In the genomic region with DNA sequence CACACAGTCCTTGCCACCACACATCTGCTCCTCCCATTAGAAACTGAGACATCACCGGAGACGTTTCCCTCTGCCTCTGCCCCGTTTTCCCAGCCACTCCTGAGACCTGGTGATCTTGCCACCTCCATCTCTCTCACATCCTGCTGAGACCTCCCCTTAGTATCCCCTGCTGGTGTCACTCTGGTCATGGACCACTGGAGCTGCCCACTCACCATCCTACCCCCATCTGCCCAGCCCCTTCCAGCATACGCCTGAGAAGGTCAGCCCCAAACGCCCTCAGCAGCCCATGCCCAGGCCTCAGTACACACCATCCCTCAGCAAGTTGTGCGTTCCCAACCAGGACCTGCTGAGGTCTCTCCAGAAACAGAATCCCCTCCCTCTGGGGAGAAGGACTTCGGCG, we compare ENCODE assay signal across 20 cellular contexts.
DNase-seq lines count a peak whose midpoint lies in the region; TF ChIP-seq lines count a peak whose summit lies in the region.
"Had no signal": no experiment of that assay in that cellular context is flagged by ENCODE, and none has a peak within 500 bp of the region (broad histone marks: within the 10 kb centered on the region; RNA-seq: fewer than 3 reads in every experiment).

No MANE protein-coding gene starts in this region.

- peaks cover under 1% of the 10 kb centered on the region; the same call in 1 of the 2 replicates for H3K4me1 ChIP-seq in Caco-2
- H3K4me1 ChIP-seq: HAP-1 had no signal

- H3K4me3 Mint-ChIP-seq in Caco-2 (ENCODE audit: unreplicated experiment) (no peak overlapping the region), chondrocyte (ENCODE audit: unreplicated experiment) (no peak overlapping the region), type B pancreatic cell (no peak overlapping the region)
- no peak overlapping the region for H3K4me3 Mint-ChIP-seq in activated CD4-positive, alpha-beta T cell treated with anti-CD3 and anti-CD28 coated beads, Interleukin-2, amount 10 ng/mL, durations not matched to agents 24 days and 14 days
- H3K4me3 Mint-ChIP-seq: HFFc6 had no signal

- H3K27me3 ChIP-seq in Caco-2 (replicated peaks; ENCODE audit: control insufficient read depth, insufficient read depth, low read length) = no peaks in the 10 kb centered on the region

- intact Hi-C loops in Caco-2 (cut with micrococcal nuclease; ENCODE audit: unreplicated experiment) (no loop called here), posterior vena cava (cut with DNase I) (loop anchor here in 1 of 2 donors (2.0 kb wide), 1 partner anchor 45 kb away; no protein-coding TSS in a partner anchor)
- intact Hi-C loops in activated CD4-positive, alpha-beta T cell treated with anti-CD3 and anti-CD28 coated beads, Interleukin-2, amount 10 ng/mL, durations not matched to agents 24 days and 14 days (cut with micrococcal nuclease) = no loop called here

- H3K4me1 Mint-ChIP-seq in Caco-2 (ENCODE audit: low read depth, unreplicated experiment) (peaks cover 8% of the 10 kb centered on the region), chondrocyte (ENCODE audit: low read depth) (no peaks in the 10 kb centered on the region), type B pancreatic cell (ENCODE audit: unreplicated experiment) (peaks cover 8% of the 10 kb centered on the region)
- no peaks in the 10 kb centered on the region for H3K4me1 Mint-ChIP-seq in activated CD4-positive, alpha-beta T cell treated with anti-CD3 and anti-CD28 coated beads, Interleukin-2, amount 10 ng/mL, durations not matched to agents 24 days and 14 days

- H3K9me3 Mint-ChIP-seq in Caco-2 (ENCODE audit: unreplicated experiment) = no peaks in the 10 kb centered on the region
- no peaks in the 10 kb centered on the region for H3K9me3 Mint-ChIP-seq in chondrocyte (ENCODE audit: low read depth)
- no peaks in the 10 kb centered on the region for H3K9me3 Mint-ChIP-seq in type B pancreatic cell
- no peaks in the 10 kb centered on the region for H3K9me3 Mint-ChIP-seq in activated CD4-positive, alpha-beta T cell treated with anti-CD3 and anti-CD28 coated beads, Interleukin-2, amount 10 ng/mL, durations not matched to agents 24 days and 14 days

- H3K27me3 Mint-ChIP-seq in Caco-2 (ENCODE audit: insufficient read depth, unreplicated experiment) = no peaks in the 10 kb centered on the region
- H3K27me3 Mint-ChIP-seq in chondrocyte (ENCODE audit: low read depth) = peaks cover 36% of the 10 kb centered on the region
- no peaks in the 10 kb centered on the region for H3K27me3 Mint-ChIP-seq in type B pancreatic cell
- no peaks in the 10 kb centered on the region for H3K27me3 Mint-ChIP-seq in activated CD4-positive, alpha-beta T cell treated with anti-CD3 and anti-CD28 coated beads, Interleukin-2, amount 10 ng/mL, durations not matched to agents 24 days and 14 days

- peaks cover 79% of the 10 kb centered on the region for H3K36me3 Mint-ChIP-seq in Caco-2 (ENCODE audit: insufficient read depth, unreplicated experiment)
- H3K36me3 Mint-ChIP-seq in chondrocyte (ENCODE audit: low read depth) = no peaks in the 10 kb centered on the region
- H3K36me3 Mint-ChIP-seq in type B pancreatic cell = peaks cover 3% of the 10 kb centered on the region
- no peaks in the 10 kb centered on the region for H3K36me3 Mint-ChIP-seq in activated CD4-positive, alpha-beta T cell treated with anti-CD3 and anti-CD28 coated beads, Interleukin-2, amount 10 ng/mL, durations not matched to agents 24 days and 14 days (ENCODE audit: low read depth)

- H3K9me3 ChIP-seq in Caco-2 = no peaks in the 10 kb centered on the region
- H3K9me3 ChIP-seq: HAP-1 had no signal

- CTCF ChIA-PET in Caco-2 (lab: Charles Lee) = no interaction called here

- TF ChIP-seq CTCF in Caco-2 (IDR thresholded peaks at IDR 0.05; ENCODE audit: insufficient read depth in 1 of 2, low read depth in 1 of 2, low read length in 1 of 2, severe bottlenecking in 1 of 2, unreplicated experiment in 1 of 2) (no peak), chondrocyte (IDR thresholded peaks at IDR 0.05) (no peak), type B pancreatic cell (conservative IDR thresholded peaks at IDR 0.05) (no peak)

- H3K4me3 ChIP-seq in Caco-2 (ENCODE audit: low read depth, low read length) = no peak overlapping the region
- H3K4me3 ChIP-seq: HAP-1 had no signal

- peak overlapping the region; percentile 9 for H3K27ac Mint-ChIP-seq in Caco-2 (ENCODE audit: unreplicated experiment)
- H3K27ac Mint-ChIP-seq in chondrocyte (ENCODE audit: unreplicated experiment) = no peak overlapping the region
- peak overlapping the region; percentile 34 for H3K27ac Mint-ChIP-seq in type B pancreatic cell
- no peak overlapping the region for H3K27ac Mint-ChIP-seq in activated CD4-positive, alpha-beta T cell treated with anti-CD3 and anti-CD28 coated beads, Interleukin-2, amount 10 ng/mL, durations not matched to agents 24 days and 14 days
- H3K27ac Mint-ChIP-seq: HFFc6 had no signal

- H3K36me3 ChIP-seq in Caco-2 (ENCODE audit: control insufficient read depth, insufficient read depth, low read length) = peaks cover 6% of the 10 kb centered on the region; the same call in 1 of the 2 replicates
- H3K36me3 ChIP-seq: HAP-1 had no signal

- DNase-seq in Caco-2 = peak in 1 of 2 experiments; percentile 35
- DNase-seq in chondrocyte (ENCODE audit: low spot score) = peak; percentile 34
- DNase-seq in posterior vena cava (ENCODE audit: low spot score) = peak; percentile 28
- no peak for DNase-seq in type B pancreatic cell (ENCODE audit: extremely low spot score, unreplicated experiment)
- DNase-seq in NCI-H69 (lab: John Stamatoyannopoulos, UW) = no peak
- no peak for DNase-seq in NCI-H1436 (lab: John Stamatoyannopoulos, UW)
- no peak for DNase-seq in activated CD4-positive, alpha-beta T cell treated with anti-CD3 and anti-CD28 coated beads, Interleukin-2, amount 10 ng/mL, durations not matched to agents 24 days and 14 days
- DNase-seq: DMS153, DND-41, GOT3, HFFc6, NCI-H1048, NCI-H1417, NCI-H1694 treated with DMSO at 0.1 percent for 48 hours, NCI-H2081, NCI-H2171, NCI-H226, NCI-H510A treated with DMSO at 0.1 percent for 48 hours, NCI-H748 treated with DMSO at 0.1 percent for 48 hours had no signal

- BruUV-seq in Caco-2 (replicated peaks; lab: Mats Ljungman, UMichigan) = no TSS peak

- POLR2A ChIA-PET in Caco-2 (lab: Charles Lee) = no interaction called here

Comparison
In these comparisons a context has a peak if more than half of its experiments do, and no peak if none do; other contexts are left out.
1. DNase-seq: peak in chondrocyte (single experiment) and posterior vena cava (single experiment); none in type B pancreatic cell (single experiment), NCI-H69 (single experiment), NCI-H1436 (single experiment) and activated CD4-positive, alpha-beta T cell treated with anti-CD3 and anti-CD28 coated beads, Interleukin-2, amount 10 ng/mL, durations not matched to agents 24 days and 14 days (single experiment).
2. H3K27ac Mint-ChIP-seq: peak in Caco-2 (single experiment) and type B pancreatic cell (single experiment); none in chondrocyte (single experiment) and activated CD4-positive, alpha-beta T cell treated with anti-CD3 and anti-CD28 coated beads, Interleukin-2, amount 10 ng/mL, durations not matched to agents 24 days and 14 days (single experiment).